ENCODE assay signal across 18 cellular contexts in genomic region chr10:6207658-6208057, GRCh38. TPM values are rescaled to one million over a fixed set of nuclear protein-coding genes. Genes with fewer than 3 reads are reported as not detected.
DNase-seq lines count a peak whose midpoint lies in the region; ATAC-seq, FAIRE-seq and TF ChIP-seq lines count a peak whose summit lies in the region.
"Had no signal": no experiment of that assay in that cellular context is flagged by ENCODE, and none has a peak within 500 bp of the region (broad histone marks: within the 10 kb centered on the region; RNA-seq: fewer than 3 reads in every experiment).

No MANE protein-coding gene starts in this region.

- H3K4me3 Mint-ChIP-seq in activated CD4-positive, alpha-beta memory T cell treated with anti-CD3 and anti-CD28 coated beads, Interleukin-2, amount 10 ng/mL, durations not matched to agents 7 days and 5 days: no peak overlapping the region
- H3K4me3 Mint-ChIP-seq: central memory CD8-positive, alpha-beta T cell had no signal

- TF ChIP-seq POLR2A in GM12891 (IDR thresholded peaks at IDR 0.05; ENCODE audit: low read depth, low read length): no peak

- H3K79me2 ChIP-seq in GM23248 (ENCODE audit: insufficient read depth): peaks cover 65% of the 10 kb centered on the region

- POLR2A ChIA-PET in activated CD4-positive, alpha-beta memory T cell treated with anti-CD3 and anti-CD28 coated beads, Interleukin-2, amount 10 ng/mL, durations not matched to agents 7 days and 5 days (lab: Charles Lee): no interaction called here

- ATAC-seq in esophagus mucosa: no peak
- ATAC-seq: activated naive CD4-positive, alpha-beta T cell treated with anti-CD3 and anti-CD28 coated beads, Interleukin-2, amount 50 U/mL, for 72 hours had no signal

- in situ Hi-C loops in GM23248 (cut with MboI): loop anchor here (10.0 kb wide), 1 partner anchor 187 kb away; no protein-coding TSS in a partner anchor

- no peaks in the 10 kb centered on the region for H3K27me3 ChIP-seq in GM23248 (replicated peaks; ENCODE audit: insufficient read depth)
- H3K27me3 ChIP-seq in small intestine (ENCODE audit: control insufficient read depth in 2 of 2, insufficient read depth in 2 of 2, low read length in 2 of 2): no peaks in the 10 kb centered on the region
- H3K27me3 ChIP-seq: thyroid gland had no signal

- WGBS in GM23248 (ENCODE audit: low coverage in 1 of 2, low lambda C conversion rate in 2 of 2, missing lambda C conversion rate in 2 of 2), 2 experiments: 86 to 91% methylated on average over 4 of the region's 4 CpGs
- WGBS in small intestine, 3 donors: 76 to 90% (median 86%) methylated on average over 4 of the region's 4 CpGs

- CTCF ChIA-PET in activated CD4-positive, alpha-beta memory T cell treated with anti-CD3 and anti-CD28 coated beads, Interleukin-2, amount 10 ng/mL, durations not matched to agents 7 days and 5 days (lab: Charles Lee): interaction anchor here (0.6 to 2.1 kb wide), 5 partner anchors 35 to 199 kb away, joined by 3 to 8 read pairs (median 3); no protein-coding TSS in a partner anchor

- H3K9ac ChIP-seq in GM23248: no peak overlapping the region

- H3K9me3 Mint-ChIP-seq in activated CD4-positive, alpha-beta memory T cell treated with anti-CD3 and anti-CD28 coated beads, Interleukin-2, amount 10 ng/mL, durations not matched to agents 7 days and 5 days: no peaks in the 10 kb centered on the region
- H3K9me3 Mint-ChIP-seq: activated naive CD4-positive, alpha-beta T cell treated with anti-CD3 and anti-CD28 coated beads, Interleukin-2, amount 50 U/mL, for 72 hours; central memory CD8-positive, alpha-beta T cell had no signal

- no peak overlapping the region for H2AFZ ChIP-seq in GM23248

- no peak for FAIRE-seq in GM12891 (lab: Jason Lieb, UNC)
- no peak for FAIRE-seq in small intestine (lab: Jason Lieb, UNC)
- FAIRE-seq: endothelial cell of umbilical vein, kidney had no signal

- H3K4me1 ChIP-seq in GM23248 (ENCODE audit: insufficient read depth) (peaks cover 19% of the 10 kb centered on the region), small intestine (ENCODE audit: control insufficient read depth in 2 of 2, insufficient read depth in 1 of 2, low read depth in 1 of 2, low read length in 1 of 2) (peaks cover 2 to 6% of the 10 kb centered on the region in 2 donors)

- 0 out of 2 replicates have a peak, but pooled peaks cover 4% of the 10 kb centered on the region for H4K20me1 ChIP-seq in GM23248 (ENCODE audit: insufficient read depth)

- H3K4me3 ChIP-seq in GM23248 (no peak overlapping the region), small intestine (ENCODE audit: low read depth in 1 of 2, low read length in 2 of 2) (no peak overlapping the region)
- H3K4me3 ChIP-seq: thyroid gland had no signal

- no peaks in the 10 kb centered on the region for H3K9me2 ChIP-seq in GM23248 (ENCODE audit: insufficient read depth)

- H3K27ac Mint-ChIP-seq in activated CD4-positive, alpha-beta memory T cell treated with anti-CD3 and anti-CD28 coated beads, Interleukin-2, amount 10 ng/mL, durations not matched to agents 7 days and 5 days: peak overlapping the region; percentile 2

- H3K4me2 ChIP-seq in GM23248 (ENCODE audit: unreplicated experiment): no peak overlapping the region

- H3K36me3 ChIP-seq in GM23248 (ENCODE audit: low read depth) (no peaks in the 10 kb centered on the region), small intestine (ENCODE audit: control insufficient read depth in 2 of 2, insufficient read depth in 2 of 2, low read length in 2 of 2) (peaks cover 0 to 2% of the 10 kb centered on the region in 2 donors)
- H3K36me3 ChIP-seq: thyroid gland had no signal

- peaks cover 24% of the 10 kb centered on the region for H3K4me1 Mint-ChIP-seq in activated CD4-positive, alpha-beta memory T cell treated with anti-CD3 and anti-CD28 coated beads, Interleukin-2, amount 10 ng/mL, durations not matched to agents 7 days and 5 days

- no peak overlapping the region for H3K27ac ChIP-seq in GM23248
- no peak overlapping the region for H3K27ac ChIP-seq in small intestine (ENCODE audit: low read depth in 1 of 2, low read length in 1 of 2)
- H3K27ac ChIP-seq: thyroid gland had no signal

- DNase-seq in AML-193 (lab: John Stamatoyannopoulos, UW): peak; percentile 29 to 34
- DNase-seq in GM23248: peak; percentile 30
- DNase-seq in activated CD4-positive, alpha-beta memory T cell treated with anti-CD3 and anti-CD28 coated beads, Interleukin-2, amount 10 ng/mL, durations not matched to agents 7 days and 5 days: no peak
- DNase-seq in kidney tubule cell (ENCODE audit: low spot score): peak; percentile 39
- DNase-seq in GM12891 (ENCODE audit: insufficient read length, low spot score): no peak
- no peak for DNase-seq in NCI-H1417 (lab: John Stamatoyannopoulos, UW)
- no peak for DNase-seq in small intestine
- DNase-seq: DMS53, GOT3, NCI-H1694, NCI-H526, T1000, thyroid gland had no signal

- H3K9me3 ChIP-seq in GM23248 (ENCODE audit: low read depth): no peaks in the 10 kb centered on the region
- H3K9me3 ChIP-seq in small intestine (ENCODE audit: control insufficient read depth, low read depth): no peaks in the 10 kb centered on the region
- H3K9me3 ChIP-seq: thyroid gland had no signal

- peaks cover 19% of the 10 kb centered on the region for H3K36me3 Mint-ChIP-seq in activated CD4-positive, alpha-beta memory T cell treated with anti-CD3 and anti-CD28 coated beads, Interleukin-2, amount 10 ng/mL, durations not matched to agents 7 days and 5 days (ENCODE audit: low read depth)

- H3F3A ChIP-seq in GM23248 (ENCODE audit: insufficient read depth): 0 out of 2 replicates have a peak, but pooled peaks cover 5% of the 10 kb centered on the region

- no peaks in the 10 kb centered on the region for H3K27me3 Mint-ChIP-seq in activated CD4-positive, alpha-beta memory T cell treated with anti-CD3 and anti-CD28 coated beads, Interleukin-2, amount 10 ng/mL, durations not matched to agents 7 days and 5 days
- H3K27me3 Mint-ChIP-seq: central memory CD8-positive, alpha-beta T cell had no signal

TF ChIP-seq in GM12891, 5 proteins besides CTCF, POLR2A, EP300 and RAD21:
- TF ChIP-seq SPI1 (IDR thresholded peaks at IDR 0.05; ENCODE audit: low read depth, low read length) (no peak), POLR2AphosphoS5 (IDR thresholded peaks at IDR 0.05; ENCODE audit: low read depth, low read length) (no peak), TAF1 (IDR thresholded peaks at IDR 0.05; ENCODE audit: low read depth, low read length) (no peak), POU2F2 (IDR thresholded peaks at IDR 0.05; ENCODE audit: low read depth, low read length) (no peak), PAX5 (IDR thresholded peaks at IDR 0.05; ENCODE audit: insufficient read depth, low read length, severe bottlenecking) (no peak)

RNA-seq across cellular contexts. Expression of gene PFKFB3, which starts 4.9 kb away (rescaled TPM):
- total RNA-seq in GM23248 (2014; rRNA removed; shearing (Covaris generic)): 14.5 and 23.6 TPM in 2 replicates
- polyA plus RNA-seq in GM23248 (2016; fragmentation: Nextera tagmentation; extraction: Ambion mirVana) (23.5 and 23.7 TPM in 2 replicates), small intestine (10 to 100 TPM; 10.1 to 28.4 (median 17.0) TPM)
- total RNA-seq in activated CD4-positive, alpha-beta memory T cell treated with anti-CD3 and anti-CD28 coated beads, Interleukin-2, amount 10 ng/mL, durations not matched to agents 7 days and 5 days: 10 to 100 TPM; 66.8 to 69.4 TPM
- polyA plus RNA-seq in GM12891 (2012; ENCODE audit: low read depth, missing spikeins): 26.1 TPM
- total RNA-seq in esophagus mucosa: 48.2 TPM

Comparison
In these comparisons a context has a peak if more than half of its experiments do, and no peak if none do; other contexts are left out.
1. DNase-seq: peak in AML-193 (2 of 2), GM23248 (single experiment) and kidney tubule cell (single experiment); none in activated CD4-positive, alpha-beta memory T cell treated with anti-CD3 and anti-CD28 coated beads, Interleukin-2, amount 10 ng/mL, durations not matched to agents 7 days and 5 days (single experiment), GM12891 (single experiment), NCI-H1417 (0 of 3) and small intestine (single experiment).